In genomic region chr11:114316980-114317675, GRCh38 we compare ENCODE assay signal across 14 cellular contexts. TPM values are rescaled to one million over a fixed set of nuclear protein-coding genes. Genes with fewer than 3 reads are reported as not detected.
DNase-seq lines count a peak whose midpoint lies in the region; ATAC-seq and TF ChIP-seq lines count a peak whose summit lies in the region.
"Had no signal": no experiment of that assay in that cellular context is flagged by ENCODE, and none has a peak within 500 bp of the region (broad histone marks: within the 10 kb centered on the region; RNA-seq: fewer than 3 reads in every experiment).

No MANE protein-coding gene starts in this region.

- no peak overlapping the region for H3K27ac Mint-ChIP-seq in T-helper 2 cell treated with Interferon-gamma antibody and Interleukin-4, amounts not matched to agents 5 μg/mL and 100 μg/mL, for 36 hours

- H3K27me3 Mint-ChIP-seq in T-helper 2 cell treated with Interferon-gamma antibody and Interleukin-4, amounts not matched to agents 5 μg/mL and 100 μg/mL, for 36 hours (ENCODE audit: low read depth), result peaks cover 7% of the 10 kb centered on the region

- no peaks in the 10 kb centered on the region for H3K36me3 Mint-ChIP-seq in T-helper 2 cell treated with Interferon-gamma antibody and Interleukin-4, amounts not matched to agents 5 μg/mL and 100 μg/mL, for 36 hours (ENCODE audit: low read depth)

- intact Hi-C loops in body of pancreas (cut with DNase I), result no loop called here

- H3K4me1 Mint-ChIP-seq in T-helper 2 cell treated with Interferon-gamma antibody and Interleukin-4, amounts not matched to agents 5 μg/mL and 100 μg/mL, for 36 hours (ENCODE audit: low read depth), result peaks cover 25% of the 10 kb centered on the region

- H3K36me3 ChIP-seq in HUES48 (ENCODE audit: control insufficient read depth, insufficient read depth, low read length) (no peaks in the 10 kb centered on the region), body of pancreas (replicated peaks in 1 of 2; ENCODE audit: insufficient read depth in 1 of 2, low read depth in 2 of 2) (no peaks in the 10 kb centered on the region), right atrium auricular region (peaks cover 32% of the 10 kb centered on the region), subcutaneous abdominal adipose tissue (ENCODE audit: control insufficient read depth in 5 of 5, insufficient read depth in 5 of 5, low read length in 5 of 5) (peaks cover 10 to 30% (median 17%) of the 10 kb centered on the region in 5 donors)
- H3K36me3 ChIP-seq: BE2C had no signal

- 81 to 87% methylated on average over 5 of the region's 5 CpGs for WGBS in body of pancreas, 2 donors

- no peak overlapping the region for H3K9ac ChIP-seq in HUES48 (ENCODE audit: low read depth, low read length)
- peak overlapping the region in 1 of 5 donors; percentile 54 for H3K9ac ChIP-seq in subcutaneous abdominal adipose tissue (ENCODE audit: low read length in 5 of 5)

- no peaks in the 10 kb centered on the region for H3K27me3 ChIP-seq in HUES48 (ENCODE audit: control insufficient read depth, insufficient read depth, low read length)
- no peaks in the 10 kb centered on the region for H3K27me3 ChIP-seq in body of pancreas
- no peaks in the 10 kb centered on the region for H3K27me3 ChIP-seq in right atrium auricular region
- H3K27me3 ChIP-seq in subcutaneous abdominal adipose tissue (ENCODE audit: control insufficient read depth in 5 of 5, insufficient read depth in 4 of 5, low read length in 5 of 5), result no peaks in the 10 kb centered on the region
- H3K27me3 ChIP-seq: SJSA1 had no signal

- H3K9me3 Mint-ChIP-seq in T-helper 2 cell treated with Interferon-gamma antibody and Interleukin-4, amounts not matched to agents 5 μg/mL and 100 μg/mL, for 36 hours, result no peaks in the 10 kb centered on the region

- no peak overlapping the region for H3K4me3 Mint-ChIP-seq in T-helper 2 cell treated with Interferon-gamma antibody and Interleukin-4, amounts not matched to agents 5 μg/mL and 100 μg/mL, for 36 hours

- no peaks in the 10 kb centered on the region for H3K9me3 ChIP-seq in HUES48 (ENCODE audit: control insufficient read depth, insufficient read depth, low read length)
- no peaks in the 10 kb centered on the region for H3K9me3 ChIP-seq in body of pancreas
- no peaks in the 10 kb centered on the region for H3K9me3 ChIP-seq in right atrium auricular region
- H3K9me3 ChIP-seq in subcutaneous abdominal adipose tissue (ENCODE audit: control insufficient read depth in 5 of 5, low read length in 5 of 5), result no peaks in the 10 kb centered on the region
- H3K9me3 ChIP-seq: BE2C, SJSA1 had no signal

- ATAC-seq in body of pancreas (no peak), HG03095 (IDR thresholded peaks at IDR 0.05; ENCODE audit: unreplicated experiment) (no peak)

- TF ChIP-seq POLR2A in body of pancreas (IDR thresholded peaks at IDR 0.05), result no peak

- peak overlapping the region; percentile 72 for H3K27ac ChIP-seq in HUES48 (ENCODE audit: low read depth, low read length)
- peak overlapping the region in 1 of 4 donors; percentile 15 for H3K27ac ChIP-seq in body of pancreas
- H3K27ac ChIP-seq in right atrium auricular region, result peak overlapping the region; percentile 32 to 58
- H3K27ac ChIP-seq in subcutaneous abdominal adipose tissue (ENCODE audit: low read depth, low read length), result peak overlapping the region; percentile 78
- H3K27ac ChIP-seq: SJSA1 had no signal

- peak in 3 of 4 donors; percentile 26 to 33 (median 28) for DNase-seq in body of pancreas
- DNase-seq in right atrium auricular region (ENCODE audit: low spot score), result peak; percentile 62
- no peak for DNase-seq in stimulated activated CD4-positive, alpha-beta T cell treated with anti-CD3 and anti-CD28 coated beads, Interleukin-15, amount 100 ng/mL, for 24 hours
- DNase-seq in DMS153 (lab: John Stamatoyannopoulos, UW), result no peak
- no peak for DNase-seq in T-helper 2 cell treated with Interferon-gamma antibody and Interleukin-4, amounts not matched to agents 5 μg/mL and 100 μg/mL, for 36 hours (ENCODE audit: low spot score)
- DNase-seq: activated naive CD4-positive, alpha-beta T cell treated with Interleukin-2 at 50 U/mL for 16 hours; caudate nucleus; mammary epithelial cell; NCI-H2171 had no signal

- TF ChIP-seq CTCF in body of pancreas (IDR thresholded peaks at IDR 0.05) (no peak), right atrium auricular region (IDR thresholded peaks at IDR 0.05) (no peak)

- H3K4me3 ChIP-seq in HUES48 (ENCODE audit: low read depth, low read length), result no peak overlapping the region
- H3K4me3 ChIP-seq in body of pancreas, result no peak overlapping the region
- H3K4me3 ChIP-seq in right atrium auricular region, result no peak overlapping the region
- H3K4me3 ChIP-seq in subcutaneous abdominal adipose tissue (ENCODE audit: low read depth in 1 of 5, low read length in 5 of 5), result no peak overlapping the region
- H3K4me3 ChIP-seq: SJSA1 had no signal

- H3K4me1 ChIP-seq in HUES48 (ENCODE audit: control insufficient read depth, insufficient read depth, low read length) (peaks cover 46% of the 10 kb centered on the region), body of pancreas (peaks cover 19% of the 10 kb centered on the region), right atrium auricular region (peaks cover 0 to 19% of the 10 kb centered on the region in 2 donors), subcutaneous abdominal adipose tissue (ENCODE audit: control insufficient read depth in 5 of 5, insufficient read depth in 5 of 5, low read length in 5 of 5) (peaks cover 0 to 53% (median 36%) of the 10 kb centered on the region in 5 donors)
- H3K4me1 ChIP-seq: BE2C, SJSA1 had no signal

RNA-seq across cellular contexts. Expression of gene NNMT, which starts 20.9 kb away (rescaled TPM):
- 100 to 1,000 TPM in 1 of 2 donors, 10 to 100 TPM in 1; 74.7 to 276 TPM for total RNA-seq in body of pancreas
- total RNA-seq in right atrium auricular region, result 100 to 1,000 TPM in 1 of 2 donors, 10 to 100 TPM in 1; 83.7 to 240 TPM

Comparison
In these comparisons a context has a peak if more than half of its experiments do, and no peak if none do; other contexts are left out.
1. DNase-seq: peak in body of pancreas (3 of 4) and right atrium auricular region (single experiment); none in stimulated activated CD4-positive, alpha-beta T cell treated with anti-CD3 and anti-CD28 coated beads, Interleukin-15, amount 100 ng/mL, for 24 hours (single experiment), DMS153 (single experiment) and T-helper 2 cell treated with Interferon-gamma antibody and Interleukin-4, amounts not matched to agents 5 μg/mL and 100 μg/mL, for 36 hours (single experiment).